Comparison of ENCODE assay signal across 1 cellular context in genomic region chr1:84720275-84720780, GRCh38.
A peak's percentile ranks its signal among the peaks of the same experiment; 100 is the strongest.
TF ChIP-seq lines count a peak whose summit lies in the region.

No MANE protein-coding gene starts in this region.

TF ChIP-seq in HepG2, 621 proteins besides CTCF, POLR2A, EP300 and RAD21 (continued from another document and continues in another):
- TF ChIP-seq FOXP4 (CRISPR knock-in tag; IDR thresholded peaks at IDR 0.05), result peak; percentile 75
- TF ChIP-seq SYNCRIP (IDR thresholded peaks at IDR 0.05; ENCODE audit: insufficient read depth, low read depth, low read length), result no peak
- peak; percentile 47; the same call in 1 of the 2 replicates for TF ChIP-seq NFIC (IDR thresholded peaks at IDR 0.05; ENCODE audit: low read length)
- TF ChIP-seq CREM (IDR thresholded peaks at IDR 0.05), result peak; percentile 75
- no peak for TF ChIP-seq CREM (CRISPR knock-in tag; IDR thresholded peaks at IDR 0.05)
- TF ChIP-seq POGZ (CRISPR knock-in tag; IDR thresholded peaks at IDR 0.05), result peak; percentile 70; the same call in 1 of the 2 replicates
- no peak for TF ChIP-seq SSRP1 (CRISPR knock-in tag; IDR thresholded peaks at IDR 0.05)
- TF ChIP-seq SOX5 (CRISPR knock-in tag; IDR thresholded peaks at IDR 0.05; ENCODE audit: borderline replicate concordance), result peak; percentile 73; the same call in 1 of the 2 replicates
- TF ChIP-seq NR2F1 (CRISPR knock-in tag; IDR thresholded peaks at IDR 0.05), result 0 out of 4 replicates have a peak, but pooled peaks of 1 of the 2 experiments have one; percentile 22
- TF ChIP-seq DNMT1 (CRISPR knock-in tag; IDR thresholded peaks at IDR 0.05), result no peak
- no peak for TF ChIP-seq RNF2 (conservative IDR thresholded peaks at IDR 0.05; ENCODE audit: low read depth)
- TF ChIP-seq ESRRA (CRISPR knock-in tag; IDR thresholded peaks at IDR 0.05; ENCODE audit: low read depth), result peak; percentile 40; the same call in 1 of the 2 replicates
- peak; percentile 77; the same call in 1 of the 2 replicates for TF ChIP-seq SP5 (CRISPR knock-in tag; IDR thresholded peaks at IDR 0.05; ENCODE audit: borderline replicate concordance, low read depth)
- TF ChIP-seq TBL1XR1 (IDR thresholded peaks at IDR 0.05; ENCODE audit: borderline replicate concordance, low read length, partially characterized antibody), result peak; percentile 87
- no peak for TF ChIP-seq MATR3 (CRISPR knock-in tag; IDR thresholded peaks at IDR 0.05)
- TF ChIP-seq HOMEZ (CRISPR knock-in tag; IDR thresholded peaks at IDR 0.05; ENCODE audit: low read depth), result no peak
- peak; percentile 91 for TF ChIP-seq NCOR1 (IDR thresholded peaks at IDR 0.05; ENCODE audit: borderline replicate concordance, low read length)
- no peak for TF ChIP-seq MNT (IDR thresholded peaks at IDR 0.05)
- peak; percentile 24; the same call in 1 of the 2 replicates for TF ChIP-seq ZMYM4 (CRISPR knock-in tag; IDR thresholded peaks at IDR 0.05)
- TF ChIP-seq KDM6A (CRISPR knock-in tag; IDR thresholded peaks at IDR 0.05; ENCODE audit: low read depth), result peak; percentile 90
- TF ChIP-seq ISL2 (CRISPR knock-in tag; IDR thresholded peaks at IDR 0.05), result peak; percentile 81
- TF ChIP-seq PATZ1 (CRISPR knock-in tag; IDR thresholded peaks at IDR 0.05), result peak; percentile 49; the same call in 1 of the 2 replicates
- TF ChIP-seq NCOA2 (CRISPR knock-in tag; IDR thresholded peaks at IDR 0.05), result peak; percentile 70
- TF ChIP-seq PITX1 (CRISPR knock-in tag; IDR thresholded peaks at IDR 0.05), result peak; percentile 85
- TF ChIP-seq YEATS4 (CRISPR knock-in tag; IDR thresholded peaks at IDR 0.05; ENCODE audit: borderline replicate concordance), result peak; percentile 60; the same call in 1 of the 2 replicates
- peak; percentile 75; the same call in 1 of the 2 replicates for TF ChIP-seq ZNF331 (CRISPR knock-in tag; IDR thresholded peaks at IDR 0.05)
- peak; percentile 55; the same call in 1 of the 2 replicates for TF ChIP-seq ZBTB34 (CRISPR knock-in tag; IDR thresholded peaks at IDR 0.05)
- TF ChIP-seq ASH2L (IDR thresholded peaks at IDR 0.05; ENCODE audit: insufficient read length, low read depth, low read length), result peak; percentile 77
- TF ChIP-seq ZNF564 (CRISPR knock-in tag; IDR thresholded peaks at IDR 0.05), result no peak
- peak; percentile 82; the same call in 1 of the 2 replicates for TF ChIP-seq HMGXB3 (CRISPR knock-in tag; IDR thresholded peaks at IDR 0.05; ENCODE audit: borderline replicate concordance)
- peak; percentile 18; the same call in 1 of the 2 replicates for TF ChIP-seq SALL1 (CRISPR knock-in tag; IDR thresholded peaks at IDR 0.05)
- TF ChIP-seq NR2C2 (CRISPR knock-in tag; IDR thresholded peaks at IDR 0.05; ENCODE audit: borderline replicate concordance), result no peak; the same call in 1 of the 2 replicates
- peak; percentile 58; the same call in 1 of the 2 replicates for TF ChIP-seq SIX1 (CRISPR knock-in tag; IDR thresholded peaks at IDR 0.05; ENCODE audit: borderline replicate concordance)
- TF ChIP-seq PRDM15 (CRISPR knock-in tag; IDR thresholded peaks at IDR 0.05), result no peak
- peak; percentile 39 for TF ChIP-seq KAT8 (CRISPR knock-in tag; IDR thresholded peaks at IDR 0.05)
- TF ChIP-seq ZNF644 (CRISPR knock-in tag; IDR thresholded peaks at IDR 0.05; ENCODE audit: low read depth), result peak; percentile 64; the same call in 1 of the 2 replicates
- TF ChIP-seq ZNF629 (CRISPR knock-in tag; conservative IDR thresholded peaks at IDR 0.05), result peak; percentile 56
- TF ChIP-seq TMF1 (CRISPR knock-in tag; IDR thresholded peaks at IDR 0.05; ENCODE audit: low read depth), result no peak
- TF ChIP-seq TFDP1 (CRISPR knock-in tag; IDR thresholded peaks at IDR 0.05; ENCODE audit: borderline replicate concordance), result peak; percentile 45; the same call in 1 of the 2 replicates
- TF ChIP-seq IRF9 (CRISPR knock-in tag; IDR thresholded peaks at IDR 0.05; ENCODE audit: borderline replicate concordance), result no peak
- TF ChIP-seq ELF1 (CRISPR knock-in tag; IDR thresholded peaks at IDR 0.05), result 0 out of 2 replicates have a peak, but pooled peaks have one; percentile 11
- no peak for TF ChIP-seq AKAP8 (CRISPR knock-in tag; IDR thresholded peaks at IDR 0.05)
- no peak for TF ChIP-seq FOXP1 (IDR thresholded peaks at IDR 0.05)
- TF ChIP-seq FOXP1 (CRISPR knock-in tag; IDR thresholded peaks at IDR 0.05), result peak; percentile 59
